23 cellular contexts compared by ENCODE assay signal in the genomic region with DNA sequence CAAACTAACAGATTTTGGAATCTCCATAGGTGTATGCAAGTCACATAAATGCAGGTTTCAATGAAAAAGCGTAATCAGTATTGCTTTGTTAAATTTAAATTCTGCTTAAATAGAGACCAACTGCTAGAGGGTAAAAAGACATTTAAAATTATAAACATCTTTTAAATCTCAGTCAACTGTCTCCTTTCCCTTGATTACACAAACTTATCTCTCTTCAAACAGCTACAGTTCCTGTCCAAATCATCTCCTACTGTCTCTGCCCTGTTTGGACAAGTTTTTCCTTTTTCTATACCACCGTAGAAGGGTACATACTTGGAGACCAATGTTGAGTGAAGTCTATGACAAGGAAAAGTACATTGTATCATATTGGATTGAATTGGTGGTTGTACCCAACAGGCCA. TPM values are rescaled to one million over a fixed set of nuclear protein-coding genes. Genes with fewer than 3 reads are reported as not detected.
DNase-seq lines count a peak whose midpoint lies in the region; ATAC-seq, FAIRE-seq and TF ChIP-seq lines count a peak whose summit lies in the region.
"Had no signal": no experiment of that assay in that cellular context is flagged by ENCODE, and none has a peak within 500 bp of the region (broad histone marks: within the 10 kb centered on the region; RNA-seq: fewer than 3 reads in every experiment).

No MANE protein-coding gene starts in this region.

- peaks cover 8% of the 10 kb centered on the region for H3K36me3 Mint-ChIP-seq in CD8-positive, alpha-beta T cell
- H3K36me3 Mint-ChIP-seq: IgD-negative memory B cell had no signal

- peaks cover 33% of the 10 kb centered on the region for H3K4me1 ChIP-seq in GM23248 (ENCODE audit: insufficient read depth)
- H3K4me1 ChIP-seq in K562 (replicated peaks in 1 of 2; ENCODE audit: control insufficient read depth in 2 of 2, insufficient read depth in 2 of 2, low read length in 2 of 2), result peaks cover 23 to 48% of the 10 kb centered on the region in 2 experiments
- peaks cover 28% of the 10 kb centered on the region for H3K4me1 ChIP-seq in ectodermal cell (ENCODE audit: control insufficient read depth, insufficient read depth, low read length)
- H3K4me1 ChIP-seq in smooth muscle cell (ENCODE audit: low read depth), result peaks cover 55% of the 10 kb centered on the region
- peaks cover 21% of the 10 kb centered on the region for H3K4me1 ChIP-seq in CD8-positive, alpha-beta T cell (ENCODE audit: insufficient read depth, low read length)

- ATAC-seq in K562 (no peak), GM19397 (IDR thresholded peaks at IDR 0.05; ENCODE audit: unreplicated experiment) (no peak)
- ATAC-seq in CD8-positive, alpha-beta T cell, result no peak
- ATAC-seq: GM12878, HCT116 had no signal

- H3K4me2 ChIP-seq in GM23248 (ENCODE audit: unreplicated experiment) (no peak overlapping the region), K562 (ENCODE audit: insufficient read depth, low read length) (no peak overlapping the region), smooth muscle cell (peak overlapping the region; percentile 81)

- TF ChIP-seq POLR2A in K562 (conservative IDR thresholded peaks at IDR 0.05), result no peak

- no peak for TF ChIP-seq EP300 in K562 (IDR thresholded peaks at IDR 0.05; ENCODE audit: low read length)

- H3K27ac Mint-ChIP-seq in CD8-positive, alpha-beta T cell, result no peak overlapping the region
- H3K27ac Mint-ChIP-seq: B cell, IgD-negative memory B cell had no signal

- BruUV-seq in K562 (replicated peaks; lab: Mats Ljungman, UMichigan), result no TSS peak

- H3K27me3 Mint-ChIP-seq in CD8-positive, alpha-beta T cell (ENCODE audit: low read depth), result no peaks in the 10 kb centered on the region
- H3K27me3 Mint-ChIP-seq: B cell; CD8-positive, alpha-beta memory T cell; IgD-negative memory B cell had no signal

- no peak overlapping the region for H2AFZ ChIP-seq in GM23248
- no peak overlapping the region for H2AFZ ChIP-seq in K562 (ENCODE audit: low read depth, low read length)
- no peak overlapping the region for H2AFZ ChIP-seq in smooth muscle cell (ENCODE audit: low read depth)

- H3K36me3 ChIP-seq in GM23248 (ENCODE audit: low read depth) (peaks cover 5% of the 10 kb centered on the region; the same call in 1 of the 2 replicates), K562 (ENCODE audit: control insufficient read depth, insufficient read depth, low read length) (peaks cover 6% of the 10 kb centered on the region; the same call in 2 of the 3 replicates), ectodermal cell (ENCODE audit: control insufficient read depth, insufficient read depth, low read length) (peaks cover 14% of the 10 kb centered on the region), smooth muscle cell (ENCODE audit: low read depth) (peaks cover 3% of the 10 kb centered on the region)
- H3K36me3 ChIP-seq in CD8-positive, alpha-beta T cell (ENCODE audit: insufficient read depth, low read length), result no peaks in the 10 kb centered on the region

- no peaks in the 10 kb centered on the region for H3K27me3 ChIP-seq in GM23248 (replicated peaks; ENCODE audit: insufficient read depth)
- no peaks in the 10 kb centered on the region for H3K27me3 ChIP-seq in K562 (ENCODE audit: control insufficient read depth in 2 of 2, insufficient read depth in 2 of 2, low read length in 2 of 2)
- no peaks in the 10 kb centered on the region for H3K27me3 ChIP-seq in ectodermal cell (ENCODE audit: control insufficient read depth, insufficient read depth, low read length, poor library complexity, severe bottlenecking)
- no peaks in the 10 kb centered on the region for H3K27me3 ChIP-seq in smooth muscle cell (ENCODE audit: low read depth)
- no peaks in the 10 kb centered on the region for H3K27me3 ChIP-seq in CD8-positive, alpha-beta T cell (ENCODE audit: insufficient read depth, low read length)
- H3K27me3 ChIP-seq: BLaER1 treated with 17β-estradiol and CSF1 and Interleukin-3, amounts not matched to agents 10 nM and 100 nM had no signal

- no peak for TF ChIP-seq RAD21 in K562 (CRISPR knock-in tag; conservative IDR thresholded peaks at IDR 0.05 in 1 of 2, IDR thresholded peaks at IDR 0.05 in 1 of 2)

- H3K9me3 ChIP-seq in GM23248 (ENCODE audit: low read depth) (no peaks in the 10 kb centered on the region), K562 (replicated peaks; ENCODE audit: control insufficient read depth, insufficient read depth, low read depth, low read length) (no peaks in the 10 kb centered on the region), ectodermal cell (ENCODE audit: control insufficient read depth, low read length) (no peaks in the 10 kb centered on the region), smooth muscle cell (replicated peaks; ENCODE audit: low read depth) (no peaks in the 10 kb centered on the region)
- H3K9me3 ChIP-seq in CD8-positive, alpha-beta T cell (ENCODE audit: low read length), result no peaks in the 10 kb centered on the region

- DNase-seq in GM23248, result no peak
- no peak for DNase-seq in K562 (ENCODE audit: extremely low read depth in 1 of 4, low spot score in 3 of 4)
- DNase-seq in smooth muscle cell (lab: John Stamatoyannopoulos, UW; ENCODE audit: unreplicated experiment), result no peak
- no peak for DNase-seq in CD8-positive, alpha-beta T cell
- no peak for DNase-seq in HPDE6-E6E7 (ENCODE audit: extremely low spot score)
- DNase-seq: CD8-positive, alpha-beta memory T cell; COR-L47; DMS 273 treated with DMSO at 0.1 percent for 48 hours; DMS53; DND-41; EL; GOT3; H7; HFFc6 had no signal

- peaks cover 27% of the 10 kb centered on the region for H3K4me1 Mint-ChIP-seq in CD8-positive, alpha-beta T cell (ENCODE audit: low read depth)

- intact Hi-C loops in K562 (cut with micrococcal nuclease), result no loop called here
- intact Hi-C loops in CD8-positive, alpha-beta T cell (cut with DNase I, micrococcal nuclease), result no loop called here

- H3K79me2 ChIP-seq in GM23248 (ENCODE audit: insufficient read depth), result peaks cover 43% of the 10 kb centered on the region
- H3K79me2 ChIP-seq in K562 (ENCODE audit: control insufficient read depth, insufficient read depth, low read length), result no peaks in the 10 kb centered on the region
- peaks cover 57% of the 10 kb centered on the region for H3K79me2 ChIP-seq in smooth muscle cell (ENCODE audit: low read depth)

- POLR2A ChIA-PET in K562 (lab: Yijun Ruan, JAX), result no interaction called here
- POLR2A ChIA-PET in CD8-positive, alpha-beta T cell (lab: Charles Lee), result no interaction called here

- no peak for TF ChIP-seq CTCF in K562 (IDR thresholded peaks at IDR 0.05 in 2 of 3, conservative IDR thresholded peaks at IDR 0.05 in 1 of 3; ENCODE audit: insufficient read depth in 2 of 3, low read depth in 1 of 3, low read length in 3 of 3)
- no peak for TF ChIP-seq CTCF in smooth muscle cell (IDR thresholded peaks at IDR 0.05; ENCODE audit: borderline replicate concordance, insufficient read depth, poor library complexity, severe bottlenecking)
- no peak for TF ChIP-seq CTCF in CD8-positive, alpha-beta T cell (IDR thresholded peaks at IDR 0.05)

- H3K9me1 ChIP-seq in K562 (ENCODE audit: control insufficient read depth, insufficient read depth, low read length), result no peaks in the 10 kb centered on the region

- H3K4me3 ChIP-seq in GM23248 (no peak overlapping the region), K562 (no peak overlapping the region), ectodermal cell (ENCODE audit: insufficient read depth, low read depth, low read length) (no peak overlapping the region), smooth muscle cell (no peak overlapping the region)
- no peak overlapping the region for H3K4me3 ChIP-seq in CD8-positive, alpha-beta T cell (ENCODE audit: low read depth, low read length)
- H3K4me3 ChIP-seq: BLaER1 treated with 17β-estradiol and CSF1 and Interleukin-3, amounts not matched to agents 10 nM and 100 nM; GM12878 had no signal

- peaks cover 51% of the 10 kb centered on the region for H3F3A ChIP-seq in GM23248 (ENCODE audit: insufficient read depth)
- H3F3A ChIP-seq in smooth muscle cell (ENCODE audit: low read depth), result peaks cover 51% of the 10 kb centered on the region

- CTCF ChIA-PET in K562 (lab: Yijun Ruan, JAX; ENCODE audit: low intra/inter-chr PET ratio), result interaction anchor here (0.5 kb wide), 1 partner anchor 11 kb away, joined by 3 read pairs; no protein-coding TSS in a partner anchor
- CTCF ChIA-PET in CD8-positive, alpha-beta T cell (lab: Charles Lee), result interaction anchor here (0.6 kb wide), 1 partner anchor 1527 kb away, joined by 3 read pairs; no protein-coding TSS in a partner anchor

- no peaks in the 10 kb centered on the region for H3K9me3 Mint-ChIP-seq in CD8-positive, alpha-beta T cell
- H3K9me3 Mint-ChIP-seq: CD8-positive, alpha-beta memory T cell; HFFc6 had no signal

- H3K4me3 Mint-ChIP-seq in CD8-positive, alpha-beta T cell, result no peak overlapping the region
- H3K4me3 Mint-ChIP-seq: B cell; CD8-positive, alpha-beta memory T cell; IgD-negative memory B cell had no signal

- no peaks in the 10 kb centered on the region for H3K9me2 ChIP-seq in GM23248 (ENCODE audit: insufficient read depth)

- H3K27ac ChIP-seq in GM23248 (peak overlapping the region; percentile 99; the same call in 1 of the 2 replicates), K562 (ENCODE audit: extremely low read depth, low read depth, low read length) (no peak overlapping the region), ectodermal cell (ENCODE audit: insufficient read depth, low read depth, low read length, poor library complexity, severe bottlenecking) (peak overlapping the region; percentile 33), smooth muscle cell (ENCODE audit: low read depth) (peak overlapping the region; percentile 99)
- H3K27ac ChIP-seq in CD8-positive, alpha-beta T cell (ENCODE audit: low read depth, low read length), result no peak overlapping the region
- H3K27ac ChIP-seq: BLaER1 treated with 17β-estradiol and CSF1 and Interleukin-3, amounts not matched to agents 10 nM and 100 nM; HL-60 had no signal

- no peaks in the 10 kb centered on the region for H4K20me1 ChIP-seq in GM23248 (ENCODE audit: insufficient read depth)
- H4K20me1 ChIP-seq in K562 (replicated peaks; ENCODE audit: control insufficient read depth, insufficient read depth, low read length), result no peaks in the 10 kb centered on the region
- no peaks in the 10 kb centered on the region for H4K20me1 ChIP-seq in smooth muscle cell (ENCODE audit: low read depth)

- WGBS in GM23248 (ENCODE audit: low coverage in 1 of 2, low lambda C conversion rate in 2 of 2, missing lambda C conversion rate in 2 of 2), 2 experiments, result 98 to 100% methylated on average over 2 of the region's 2 CpGs
- WGBS in K562 (ENCODE audit: insufficient coverage, low coverage, missing lambda C conversion rate), result 64% methylated on average over 2 of the region's 2 CpGs
- WGBS in ectodermal cell, 2 experiments, result 89 to 100% methylated on average over 1 to 2 of the region's 2 CpGs
- WGBS in smooth muscle cell (ENCODE audit: low lambda C conversion rate), result 55% methylated on average over 2 of the region's 2 CpGs

- in situ Hi-C loops in GM23248 (cut with MboI), result no loop called here
- in situ Hi-C loops in K562 (cut with MboI), result no loop called here

- no peak for FAIRE-seq in K562 (lab: Jason Lieb, UNC)
- FAIRE-seq: GM12878, HTR-8/SVneo had no signal

- H3K9ac ChIP-seq in GM23248 (peak overlapping the region; percentile 93; the same call in 1 of the 2 replicates), K562 (ENCODE audit: insufficient read depth in 1 of 2, low read depth in 2 of 2, low read length in 2 of 2) (no peak overlapping the region), smooth muscle cell (ENCODE audit: low read depth) (peak overlapping the region; percentile 90)
- H3K9ac ChIP-seq: BLaER1 treated with 17β-estradiol and CSF1 and Interleukin-3, amounts not matched to agents 10 nM and 100 nM had no signal

RNA-seq across cellular contexts. Expression of a gene that starts 43.5 kb away (rescaled TPM):
- 3.0 and 3.4 TPM in 2 replicates for total RNA-seq in GM23248 (2014; rRNA removed; shearing (Covaris generic))
- polyA plus RNA-seq in GM23248 (2016; fragmentation: Nextera tagmentation; extraction: Ambion mirVana), result 3.9 and 4.8 TPM in 2 replicates
- 90.5 and 109 TPM in 2 replicates for total RNA-seq in K562 (2011; cell fraction: chromatin; rRNA removed; ENCODE audit: low replicate concordance)
- total RNA-seq in K562 (2011; cell fraction: nucleolus; rRNA removed), result 65.2 and 67.4 TPM in 2 replicates
- 60.1 and 75.0 TPM in 2 replicates for total RNA-seq in K562 (2011; cell fraction: nucleoplasm; rRNA removed)
- 4.5 and 6.7 TPM in 2 replicates for total RNA-seq in K562 (2014; rRNA removed)
- 7.1 and 7.9 TPM in 2 replicates for total RNA-seq in K562 (2014; rRNA removed; fragmentation: Illumina TruSeq; extraction: Trizol)
- 5.0 and 5.6 TPM in 2 replicates for total RNA-seq in K562 (2015; rRNA removed; fragmentation: Illumina TruSeq; extraction: Trizol)
- 9.2 and 9.7 TPM in 2 replicates for total RNA-seq in K562 (2021)
- 15.0 and 17.0 TPM in 2 replicates for polyA plus RNA-seq in K562 (2011; rRNA removed)
- polyA plus RNA-seq in K562 (2011; cell fraction: cytosol; rRNA removed), result 9.2 and 14.2 TPM in 2 replicates
- 62.4 and 68.7 TPM in 2 replicates for polyA plus RNA-seq in K562 (2011; cell fraction: nucleus; rRNA removed)
- 5.3 and 8.6 TPM in 2 replicates for polyA plus RNA-seq in K562 (2012)
- polyA plus RNA-seq in K562 (2014; fragmentation: Illumina TruSeq; extraction: Trizol), result 5.6 and 5.7 TPM in 2 replicates
- polyA plus RNA-seq in K562 (2014; fragmentation: Nextera tagmentation; extraction: Ambion mirVana), result 1 to 10 TPM; 2.2 to 3.4 TPM
- 7.2 and 7.3 TPM in 2 replicates for polyA plus RNA-seq in K562 (2014; rRNA removed)
- 31.8 and 34.7 TPM in 2 replicates for polyA minus RNA-seq in K562 (2011; rRNA and poly(A)+ RNA removed)
- 6.3 and 8.8 TPM in 2 replicates for polyA minus RNA-seq in K562 (2011; cell fraction: cytosol; rRNA and poly(A)+ RNA removed)
- 36.2 and 58.6 TPM in 2 replicates for polyA minus RNA-seq in K562 (2011; cell fraction: nucleus; rRNA and poly(A)+ RNA removed)
- polyA plus RNA-seq in ectodermal cell (2013, experiment 1 of 4), result 42.3 TPM
- 39.6 TPM for polyA plus RNA-seq in ectodermal cell (2013, experiment 2 of 4)
- polyA plus RNA-seq in ectodermal cell (2013, experiment 3 of 4), result 28.2 TPM
- polyA plus RNA-seq in ectodermal cell (2013, experiment 4 of 4), result 31.7 TPM
- 49.3 and 51.8 TPM in 2 replicates for total RNA-seq in smooth muscle cell
- 41.5 and 51.4 TPM in 2 replicates for polyA plus RNA-seq in smooth muscle cell
- 1 to 10 TPM; 1.2 to 2.8 TPM for total RNA-seq in CD8-positive, alpha-beta T cell

Comparison
In these comparisons a context has a peak if more than half of its experiments do, and no peak if none do; other contexts are left out.
1. H3K27ac ChIP-seq: peak in GM23248 (single experiment), ectodermal cell (single experiment) and smooth muscle cell (single experiment); none in K562 (single experiment) and CD8-positive, alpha-beta T cell (single experiment).
2. H3K9ac ChIP-seq: peak in GM23248 (single experiment) and smooth muscle cell (single experiment); none in K562 (0 of 2).